13 cellular contexts compared by ENCODE assay signal in the genomic region with DNA sequence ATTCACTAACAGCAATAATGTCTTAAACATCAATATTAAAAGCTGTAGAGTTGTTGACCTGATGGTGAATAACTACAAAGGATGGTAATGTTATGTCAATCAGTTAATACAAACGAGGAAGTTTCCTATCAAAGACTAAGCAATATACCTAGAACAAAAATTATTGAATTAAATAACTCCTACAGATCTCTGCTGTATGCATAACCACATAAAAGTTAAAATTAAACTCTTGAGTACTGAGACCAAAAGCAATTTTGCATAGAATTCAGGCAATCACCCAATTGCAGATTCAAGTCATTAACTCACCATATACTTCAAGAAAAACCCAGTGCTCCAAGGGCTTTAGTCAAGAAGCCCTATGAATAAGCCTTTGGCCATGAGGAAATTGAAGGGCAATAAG.
DNase-seq lines count a peak whose midpoint lies in the region; ATAC-seq, FAIRE-seq and TF ChIP-seq lines count a peak whose summit lies in the region.
"Had no signal": no experiment of that assay in that cellular context is flagged by ENCODE, and none has a peak within 500 bp of the region (broad histone marks: within the 10 kb centered on the region; RNA-seq: fewer than 3 reads in every experiment).

No MANE protein-coding gene starts in this region.

- H3K36me3 ChIP-seq in PC-3 (ENCODE audit: low read depth, low read length) = no peaks in the 10 kb centered on the region
- H3K36me3 ChIP-seq in mammary epithelial cell (ENCODE audit: insufficient read depth, low read length) = no peaks in the 10 kb centered on the region
- no peaks in the 10 kb centered on the region for H3K36me3 ChIP-seq in thoracic aorta

- in situ Hi-C loops in mammary epithelial cell (cut with MboI; ENCODE audit: low sequenced_read_pairs in 2 of 2) = loop anchor here in 1 of 2 donors (10.0 to 25.0 kb wide), 3 partner anchors 107 to 520 kb away; a partner anchor contains a TSS

- no peak for FAIRE-seq in urothelium cell line (lab: Jason Lieb, UNC)

- CTCF ChIA-PET in PC-3 (lab: Charles Lee) = interaction anchor here (0.5 kb wide), 1 partner anchor 166 kb away, joined by 3 read pairs; no protein-coding TSS in a partner anchor
- CTCF ChIA-PET in mammary epithelial cell (lab: Charles Lee; ENCODE audit: low non-redundant PET) = no interaction called here

- DNase-seq in PC-3 = peak; percentile 15
- peak; percentile 28 for DNase-seq in mammary epithelial cell
- DNase-seq in kidney tubule cell (ENCODE audit: low spot score) = peak; percentile 45
- DNase-seq in thoracic aorta (ENCODE audit: low spot score) = no peak
- no peak for DNase-seq in urothelium cell line (ENCODE audit: low spot score)
- DNase-seq in NCI-H2227 treated with DMSO at 0.1 percent for 48 hours (lab: John Stamatoyannopoulos, UW) = no peak
- DNase-seq: activated CD4-positive, CD25-positive, alpha-beta regulatory T cell treated with anti-CD3 and anti-CD28 coated beads, Interleukin-2, amount 50 U/mL, for 72 hours; CD8-positive, alpha-beta T cell; left colon; NCI-H2029; stimulated activated CD4-positive, alpha-beta T cell treated with anti-CD3 and anti-CD28 coated beads, Interleukin-2, amount 100 ng/mL, for 48 hours; stimulated activated naive CD4-positive, alpha-beta T cell had no signal

- H3K4me2 ChIP-seq in PC-3 (ENCODE audit: low read length) = peak overlapping the region; percentile 84
- peak overlapping the region; percentile 96 for H3K4me2 ChIP-seq in mammary epithelial cell (ENCODE audit: insufficient read depth, low read depth, low read length)

- POLR2A ChIA-PET in PC-3 (lab: Charles Lee; ENCODE audit: unreplicated experiment) = no interaction called here

- H2AFZ ChIP-seq in PC-3 (ENCODE audit: low read length) (no peak overlapping the region), mammary epithelial cell (ENCODE audit: low read depth, low read length) (no peak overlapping the region)

- H3K27me3 ChIP-seq in PC-3 (ENCODE audit: low read length) (no peaks in the 10 kb centered on the region), mammary epithelial cell (ENCODE audit: insufficient read depth, low read length) (no peaks in the 10 kb centered on the region), thoracic aorta (replicated peaks; ENCODE audit: insufficient read depth) (no peaks in the 10 kb centered on the region)

- H3K4me1 ChIP-seq in PC-3 (ENCODE audit: insufficient read depth, low read length) = peaks cover 31% of the 10 kb centered on the region
- H3K4me1 ChIP-seq in mammary epithelial cell (ENCODE audit: insufficient read depth, low read length) = peaks cover 15% of the 10 kb centered on the region
- H3K4me1 ChIP-seq in thoracic aorta (ENCODE audit: control insufficient read depth in 1 of 2, low read depth in 2 of 2) = peaks cover 0 to 45% of the 10 kb centered on the region in 2 donors

- H4K20me1 ChIP-seq in PC-3 (ENCODE audit: low read length) (no peaks in the 10 kb centered on the region), mammary epithelial cell (ENCODE audit: insufficient read depth, low read length) (no peaks in the 10 kb centered on the region)

- WGBS in mammary epithelial cell (ENCODE audit: low coverage, missing lambda C conversion rate) = 100% methylated on average over 1 of the region's 1 CpG

- H3K9me2 ChIP-seq in PC-3 (replicated peaks; ENCODE audit: low read length) = no peaks in the 10 kb centered on the region

- H3F3A ChIP-seq in PC-3 (ENCODE audit: low read length, unreplicated experiment) = no peaks in the 10 kb centered on the region

- H3K9ac ChIP-seq in PC-3 (ENCODE audit: low read length) = no peak overlapping the region
- H3K9ac ChIP-seq in mammary epithelial cell (ENCODE audit: insufficient read depth, low read length) = no peak overlapping the region

- dilution Hi-C loops in mammary epithelial cell (cut with HindIII; ENCODE audit: low sequenced_read_pairs) = no loop called here

- intact Hi-C loops in PC-3 (cut with micrococcal nuclease) (loop anchor here (5.0 kb wide), 7 partner anchors 102 to 598 kb away; no protein-coding TSS in a partner anchor), mammary epithelial cell (cut with micrococcal nuclease) (loop anchor here (5.0 to 10.0 kb wide), 3 partner anchors 420 to 628 kb away; a partner anchor contains a TSS)

- H3K79me2 ChIP-seq in PC-3 (ENCODE audit: low read length) (peaks cover 28% of the 10 kb centered on the region), mammary epithelial cell (ENCODE audit: insufficient read depth, low read length) (peaks cover 41% of the 10 kb centered on the region)

- no peak for ATAC-seq in PC-3
- ATAC-seq in thoracic aorta (ENCODE audit: insufficient number of reproducible peaks, low FRiP score, low read depth) = no peak
- no peak for ATAC-seq in HG03135 (IDR thresholded peaks at IDR 0.05; ENCODE audit: unreplicated experiment)
- ATAC-seq: CD8-positive, alpha-beta T cell; left colon had no signal

- TF ChIP-seq CTCF in PC-3 (conservative IDR thresholded peaks at IDR 0.05; ENCODE audit: low read depth, low read length) = no peak
- no peak for TF ChIP-seq CTCF in mammary epithelial cell (conservative IDR thresholded peaks at IDR 0.05 in 1 of 2, IDR thresholded peaks at IDR 0.05 in 1 of 2; ENCODE audit: extremely low read depth in 1 of 2, insufficient read depth in 1 of 2, low read depth in 1 of 2, low read length in 2 of 2)
- TF ChIP-seq CTCF in thoracic aorta (IDR thresholded peaks at IDR 0.05) = no peak

- BruUV-seq in PC-3 (replicated peaks; lab: Mats Ljungman, UMichigan) = no TSS peak
- BruUV-seq in mammary epithelial cell (replicated peaks; lab: Mats Ljungman, UMichigan) = no TSS peak

- H3K27ac ChIP-seq in PC-3 (ENCODE audit: low read length) (no peak overlapping the region), mammary epithelial cell (ENCODE audit: insufficient read depth, low read depth, low read length) (peak overlapping the region; percentile 93), thoracic aorta (peak overlapping the region in 1 of 2 donors; percentile 87)

- H3K4me3 ChIP-seq in PC-3 (ENCODE audit: low read length) = peak overlapping the region; percentile 73
- peak overlapping the region in 2 of 3 experiments; percentile 89 to 96 for H3K4me3 ChIP-seq in mammary epithelial cell (replicated peaks in 1 of 3; ENCODE audit: insufficient read depth in 1 of 3, low read depth in 2 of 3, low read length in 3 of 3)
- H3K4me3 ChIP-seq in thoracic aorta = peak overlapping the region; percentile 88

- H3K9me3 ChIP-seq in PC-3 (ENCODE audit: low read length) (no peaks in the 10 kb centered on the region), mammary epithelial cell (replicated peaks; ENCODE audit: insufficient read depth, low read length) (no peaks in the 10 kb centered on the region), thoracic aorta (no peaks in the 10 kb centered on the region)

Comparison
In these comparisons a context has a peak if more than half of its experiments do, and no peak if none do; other contexts are left out.
1. DNase-seq: peak in PC-3 (single experiment), mammary epithelial cell (single experiment) and kidney tubule cell (single experiment); none in thoracic aorta (single experiment), urothelium cell line (single experiment) and NCI-H2227 treated with DMSO at 0.1 percent for 48 hours (single experiment).
2. Peak in every context shown above with its lines, with median percentiles within 50 percentile points of each other: H3K4me3 ChIP-seq.